Comparison of ENCODE assay signal across 30 cellular contexts in the genomic region with DNA sequence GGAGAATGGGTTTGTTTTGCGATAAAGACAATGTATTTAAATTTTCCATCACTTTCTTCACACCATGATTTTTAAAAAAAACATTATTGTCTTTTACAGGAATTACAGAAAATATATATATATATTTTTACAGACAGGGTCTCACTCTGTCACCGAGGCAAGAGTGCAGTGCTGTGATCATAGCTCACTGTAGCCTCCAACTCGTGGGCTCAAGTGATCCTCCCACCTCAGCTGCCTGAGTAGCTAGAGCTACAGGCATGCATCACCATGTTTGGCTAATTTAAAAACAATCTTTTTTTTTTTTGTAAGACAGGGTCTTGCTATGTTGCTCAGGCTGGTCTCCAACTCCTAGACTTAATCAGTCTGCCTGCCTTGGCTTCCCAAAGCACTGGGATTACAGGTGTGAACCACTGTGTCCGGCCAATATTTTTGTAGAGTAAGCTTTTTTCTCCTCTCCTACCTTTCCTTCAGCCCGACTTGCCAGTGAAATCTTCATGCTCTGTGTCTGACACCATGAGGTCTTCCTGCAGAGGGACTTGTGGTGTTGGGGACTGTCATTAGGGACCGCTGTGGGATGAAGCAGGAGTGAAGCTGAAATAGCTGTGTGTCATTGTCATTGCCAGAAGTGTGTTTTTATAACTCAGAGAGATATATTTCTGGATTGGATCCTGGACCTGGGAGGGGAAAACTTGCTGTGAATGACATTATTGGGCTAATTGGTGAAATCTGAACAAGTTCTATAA. TPM values are rescaled to one million over a fixed set of nuclear protein-coding genes. Genes with fewer than 3 reads are reported as not detected.
DNase-seq lines count a peak whose midpoint lies in the region; ATAC-seq and TF ChIP-seq lines count a peak whose summit lies in the region.
"Had no signal": no experiment of that assay in that cellular context is flagged by ENCODE, and none has a peak within 500 bp of the region (broad histone marks: within the 10 kb centered on the region; RNA-seq: fewer than 3 reads in every experiment).

No MANE protein-coding gene starts in this region.

- no peaks in the 10 kb centered on the region for H3K27me3 Mint-ChIP-seq in osteocyte (ENCODE audit: unreplicated experiment)
- peaks cover 31% of the 10 kb centered on the region for H3K27me3 Mint-ChIP-seq in activated T-cell treated with anti-CD3 and anti-CD28 coated beads, Interleukin-2, amount 50 U/mL, for 4 hours (ENCODE audit: low read depth)

- POLR2A ChIA-PET in HEK293 (lab: Yijun Ruan, JAX): interaction anchor here (1.0 kb wide), 2 partner anchors 9 to 35 kb away, joined by 4 to 5 read pairs; a partner anchor contains a TSS

- no peak for TF ChIP-seq CTCF in HEK293 (tag by site-specific recombination; IDR thresholded peaks at IDR 0.05)
- TF ChIP-seq CTCF in breast epithelium (IDR thresholded peaks at IDR 0.05): no peak
- TF ChIP-seq CTCF in heart left ventricle (IDR thresholded peaks at IDR 0.05): no peak
- TF ChIP-seq CTCF in osteocyte (IDR thresholded peaks at IDR 0.05): no peak
- TF ChIP-seq CTCF in dorsolateral prefrontal cortex (IDR thresholded peaks at IDR 0.05 in 54 of 56, conservative IDR thresholded peaks at IDR 0.05 in 2 of 56; ENCODE audit: low read depth in 1 of 56, partially characterized antibody in 56 of 56): no peak

- peaks cover 33% of the 10 kb centered on the region for H3K4me1 Mint-ChIP-seq in osteocyte (ENCODE audit: unreplicated experiment)
- H3K4me1 Mint-ChIP-seq in activated T-cell treated with anti-CD3 and anti-CD28 coated beads, Interleukin-2, amount 50 U/mL, for 4 hours (ENCODE audit: low read depth): no peaks in the 10 kb centered on the region
- H3K4me1 Mint-ChIP-seq: activated naive CD8-positive, alpha-beta T cell treated with anti-CD3 and anti-CD28 coated beads for 36 hours; central memory CD8-positive, alpha-beta T cell; T-helper 17 cell had no signal

- H3K4me3 Mint-ChIP-seq in osteocyte (ENCODE audit: unreplicated experiment): no peak overlapping the region
- H3K4me3 Mint-ChIP-seq in activated T-cell treated with anti-CD3 and anti-CD28 coated beads, Interleukin-2, amount 50 U/mL, for 4 hours: no peak overlapping the region
- H3K4me3 Mint-ChIP-seq: activated CD8-positive, alpha-beta T cell treated with anti-CD3 and anti-CD28 coated beads, Interleukin-2, amount 10 ng/mL, durations not matched to agents 7 days and 5 days; activated naive CD8-positive, alpha-beta T cell treated with anti-CD3 and anti-CD28 coated beads for 36 hours; CD8-positive, alpha-beta T cell; central memory CD8-positive, alpha-beta T cell; T-helper 17 cell had no signal

- DNase-seq in breast epithelium (ENCODE audit: low spot score in 2 of 2) (no peak), heart left ventricle (no peak), osteocyte (ENCODE audit: extremely low spot score, unreplicated experiment) (no peak), UCSD-AML1 (lab: John Stamatoyannopoulos, UW; ENCODE audit: unreplicated experiment) (no peak), dorsolateral prefrontal cortex (no peak)
- DNase-seq in activated T-cell treated with anti-CD3 and anti-CD28 coated beads, Interleukin-2, amount 50 U/mL, for 4 hours: no peak
- DNase-seq in activated CD8-positive, alpha-beta memory T cell treated with anti-CD3 and anti-CD28 coated beads, Interleukin-2, amount 50 U/mL, for 4 hours: no peak
- DNase-seq: activated CD4-positive, alpha-beta T cell treated with anti-CD3 and anti-CD28 coated beads for 1 hour; activated CD8-positive, alpha-beta T cell treated with anti-CD3 and anti-CD28 coated beads, Interleukin-2, amount 10 ng/mL, durations not matched to agents 7 days and 5 days; activated effector memory CD4-positive, alpha-beta T cell treated with Interleukin-2 at 50 U/mL for 16 hours; activated naive CD8-positive, alpha-beta T cell treated with anti-CD3 and anti-CD28 coated beads for 36 hours; activated T-cell treated with anti-CD3 and anti-CD28 coated beads for 4 hours; aorta; CD8-positive, alpha-beta T cell; DMS 273 treated with DMSO at 0.1 percent for 48 hours; glutamatergic neuron; NCI-H1105 treated with DMSO at 0.1 percent for 48 hours; NCI-H2029; NCI-H226; NCI-H69; psoas muscle; stimulated activated CD4-positive, alpha-beta T cell treated with anti-CD3 and anti-CD28 coated beads, Interleukin-1b, Interleukin-23, amount 100 ng/mL, for 48 hours; stimulated activated CD8-positive, alpha-beta memory T cell treated with anti-CD3 and anti-CD28 coated beads, Interleukin-4, amount 100 ng/mL, for 48 hours; stomach; T-helper 17 cell had no signal

- CTCF ChIA-PET in HEK293 (lab: Yijun Ruan, JAX): interaction anchor here (0.9 to 1.4 kb wide), 3 partner anchors 14 to 277 kb away, joined by 3 to 4 read pairs (median 4); no protein-coding TSS in a partner anchor

- H3K36me3 ChIP-seq in HEK293 (ENCODE audit: control insufficient read depth in 2 of 2, insufficient read depth in 1 of 2, low read length in 2 of 2) (peaks cover 21 to 37% of the 10 kb centered on the region in 2 experiments), breast epithelium (no peaks in the 10 kb centered on the region), heart left ventricle (peaks cover 0 to 16% (median 0%) of the 10 kb centered on the region in 9 donors)
- H3K36me3 ChIP-seq: tibial nerve had no signal

- no peak overlapping the region for H3K4me3 ChIP-seq in HEK293 (ENCODE audit: low read depth, low read length)
- H3K4me3 ChIP-seq in breast epithelium: no peak overlapping the region
- no peak overlapping the region for H3K4me3 ChIP-seq in heart left ventricle
- H3K4me3 ChIP-seq in dorsolateral prefrontal cortex: no peak overlapping the region
- H3K4me3 ChIP-seq: A549, psoas muscle, stomach, tibial nerve had no signal

- intact Hi-C loops in breast epithelium (cut with DNase I; ENCODE audit: low total_unique reads) (loop anchor here (2.0 kb wide), 1 partner anchor 68 kb away; no protein-coding TSS in a partner anchor), heart left ventricle (cut with DNase I) (loop anchor here in 2 of 10 donors (10.0 kb wide), 2 partner anchors 120 to 130 kb away; no protein-coding TSS in a partner anchor), dorsolateral prefrontal cortex (cut with DNase I) (no loop called here)

- peak overlapping the region; percentile 38 for H3K27ac Mint-ChIP-seq in osteocyte (ENCODE audit: unreplicated experiment)
- H3K27ac Mint-ChIP-seq: activated CD8-positive, alpha-beta T cell treated with anti-CD3 and anti-CD28 coated beads, Interleukin-2, amount 10 ng/mL, durations not matched to agents 7 days and 5 days; activated naive CD8-positive, alpha-beta T cell treated with anti-CD3 and anti-CD28 coated beads for 36 hours; CD8-positive, alpha-beta T cell; T-helper 17 cell had no signal

- peak in 3 of 4 donors; percentile 31 to 64 (median 41) for ATAC-seq in heart left ventricle
- no peak for ATAC-seq in activated T-cell treated with anti-CD3 and anti-CD28 coated beads, Interleukin-2, amount 50 U/mL, for 4 hours
- ATAC-seq: A549; activated CD8-positive, alpha-beta T cell treated with anti-CD3 and anti-CD28 coated beads, Interleukin-2, amount 10 ng/mL, durations not matched to agents 7 days and 5 days; CD8-positive, alpha-beta T cell; psoas muscle; SK-N-SH treated with all-trans-retinoic acid at 6 μM for 48 hours; T-helper 17 cell had no signal

- TF ChIP-seq POLR2A in breast epithelium (IDR thresholded peaks at IDR 0.05) (no peak), heart left ventricle (IDR thresholded peaks at IDR 0.05) (no peak)

- H3K4me1 ChIP-seq in HEK293 (ENCODE audit: control insufficient read depth, insufficient read depth, low read length) (peaks cover 6% of the 10 kb centered on the region; the same call in 1 of the 2 replicates), breast epithelium (peaks cover 0 to 6% of the 10 kb centered on the region in 2 donors), heart left ventricle (peaks cover 0 to 44% (median 11%) of the 10 kb centered on the region in 12 donors)
- H3K4me1 ChIP-seq: psoas muscle, tibial nerve had no signal

- no peaks in the 10 kb centered on the region for H3K9me3 Mint-ChIP-seq in osteocyte (ENCODE audit: unreplicated experiment)
- no peaks in the 10 kb centered on the region for H3K9me3 Mint-ChIP-seq in activated T-cell treated with anti-CD3 and anti-CD28 coated beads, Interleukin-2, amount 50 U/mL, for 4 hours
- H3K9me3 Mint-ChIP-seq: activated naive CD8-positive, alpha-beta T cell treated with anti-CD3 and anti-CD28 coated beads for 36 hours; CD8-positive, alpha-beta T cell; central memory CD8-positive, alpha-beta T cell had no signal

- H3K27me3 ChIP-seq in breast epithelium (no peaks in the 10 kb centered on the region), heart left ventricle (peaks cover 0 to 28% (median 3%) of the 10 kb centered on the region in 9 donors), dorsolateral prefrontal cortex (peaks cover 0 to 30% (median 4%) of the 10 kb centered on the region in 45 donors)

- WGBS in heart left ventricle, 4 donors: 48 to 56% (median 51%) methylated on average over 6 of the region's 6 CpGs

- H3K27ac ChIP-seq in HEK293 (ENCODE audit: extremely low read depth, low read depth, low read length) (no peak overlapping the region), breast epithelium (peak overlapping the region; percentile 72 to 91), heart left ventricle (peak overlapping the region in 2 of 12 donors; percentile 16 to 35), dorsolateral prefrontal cortex (no peak overlapping the region)
- H3K27ac ChIP-seq: A549, psoas muscle, stomach, tibial nerve had no signal

- H3K36me3 Mint-ChIP-seq in osteocyte (ENCODE audit: unreplicated experiment): peaks cover 23% of the 10 kb centered on the region
- H3K36me3 Mint-ChIP-seq in activated T-cell treated with anti-CD3 and anti-CD28 coated beads, Interleukin-2, amount 50 U/mL, for 4 hours (ENCODE audit: insufficient read depth): no peaks in the 10 kb centered on the region
- H3K36me3 Mint-ChIP-seq: activated naive CD8-positive, alpha-beta T cell treated with anti-CD3 and anti-CD28 coated beads for 36 hours; CD8-positive, alpha-beta T cell had no signal

- H3K9me3 ChIP-seq in HEK293 (ENCODE audit: control insufficient read depth, insufficient read depth, low read depth, low read length) (no peaks in the 10 kb centered on the region), breast epithelium (no peaks in the 10 kb centered on the region), heart left ventricle (no peaks in the 10 kb centered on the region)
- H3K9me3 ChIP-seq: A549, psoas muscle, stomach, tibial nerve had no signal

RNA-seq across cellular contexts. Expression of a gene that starts 13.2 kb away (rescaled TPM):
- total RNA-seq in breast epithelium (100 to 1,000 TPM in 1 of 3 donors, 10 to 100 TPM in 1, 1 to 10 TPM in 1; 2.1 to 165 (median 95.4) TPM), heart left ventricle (100 to 1,000 TPM; 238 to 373 (median 337) TPM), osteocyte (124 and 135 TPM in 2 replicates), dorsolateral prefrontal cortex (10 to 100 TPM in 16 of 120 experiments, 1 to 10 TPM in 104; 1.2 to 31.8 (median 2.9) TPM)
- 100 to 1,000 TPM in 1 of 2 donors, 10 to 100 TPM in 1; 81.9 to 130 TPM for polyA plus RNA-seq in heart left ventricle
- total RNA-seq in activated T-cell treated with anti-CD3 and anti-CD28 coated beads, Interleukin-2, amount 50 U/mL, for 4 hours: under 1 TPM; 0.14 to 0.29 (median 0.23) TPM

RNA-seq across cellular contexts. Expression of a gene that starts 35.3 kb away (rescaled TPM):
- 10 to 100 TPM; 13.9 to 20.9 (median 15.4) TPM for total RNA-seq in breast epithelium
- total RNA-seq in heart left ventricle: 10 to 100 TPM in 7 of 9 donors, 1 to 10 TPM in 2; 8.2 to 25.8 (median 13.3) TPM
- 10 to 100 TPM in 1 of 2 donors, 1 to 10 TPM in 1; 9.0 to 20.4 TPM for polyA plus RNA-seq in heart left ventricle
- total RNA-seq in osteocyte: 12.1 and 14.3 TPM in 2 replicates
- 10 to 100 TPM; 12.2 to 14.2 (median 12.5) TPM for total RNA-seq in activated T-cell treated with anti-CD3 and anti-CD28 coated beads, Interleukin-2, amount 50 U/mL, for 4 hours
- total RNA-seq in dorsolateral prefrontal cortex: 10 to 100 TPM in 102 of 120 experiments, 1 to 10 TPM in 18; 7.9 to 25.1 (median 12.6) TPM

Comparison
In these comparisons a context has a peak if more than half of its experiments do, and no peak if none do; other contexts are left out.
1. H3K27ac ChIP-seq: peak in breast epithelium (2 of 2); none in HEK293 (single experiment) and dorsolateral prefrontal cortex (0 of 59).
2. ATAC-seq: peak in heart left ventricle (3 of 4); none in activated T-cell treated with anti-CD3 and anti-CD28 coated beads, Interleukin-2, amount 50 U/mL, for 4 hours (0 of 2).